Comparison of ENCODE assay signal across 8 cellular contexts in genomic region chr22:36467946-36468345, GRCh38. TPM values are rescaled to one million over a fixed set of nuclear protein-coding genes. Genes with fewer than 3 reads are reported as not detected.
DNase-seq lines count a peak whose midpoint lies in the region; ATAC-seq and TF ChIP-seq lines count a peak whose summit lies in the region.

No MANE protein-coding gene starts in this region.

- no peaks in the 10 kb centered on the region for H3K27me3 ChIP-seq in mammary epithelial cell (ENCODE audit: insufficient read depth, low read length)

- H2AFZ ChIP-seq in mammary epithelial cell (ENCODE audit: low read depth, low read length) = no peak overlapping the region

- intact Hi-C loops in mammary epithelial cell (cut with micrococcal nuclease) = loop anchor here (10.0 kb wide), 1 partner anchor 443 kb away; the partner anchor contains the start of gene RBFOX2

- peaks cover 72% of the 10 kb centered on the region for H3K4me1 ChIP-seq in mammary epithelial cell (ENCODE audit: insufficient read depth, low read length)

- peak overlapping the region; percentile 43 for H3K4me2 ChIP-seq in mammary epithelial cell (ENCODE audit: insufficient read depth, low read depth, low read length)

- dilution Hi-C loops in mammary epithelial cell (cut with HindIII; ENCODE audit: low sequenced_read_pairs) = loop anchor here (5.0 kb wide), 2 partner anchors 101 to 126 kb away; no protein-coding TSS in a partner anchor

- peak; percentile 68 for DNase-seq in COLO829 (ENCODE audit: low spot score)
- DNase-seq in NOMO-1 treated with DMSO at 0.1 percent for 48 hours (lab: John Stamatoyannopoulos, UW; ENCODE audit: unreplicated experiment) = peak; percentile 94
- peak; percentile 91 for DNase-seq in mammary epithelial cell
- DNase-seq in non-pigmented ciliary epithelial cell (ENCODE audit: low read depth) = peak; percentile 95
- no peak for DNase-seq in NCI-H526 (lab: John Stamatoyannopoulos, UW)
- no peak for DNase-seq in NCI-H82 (lab: John Stamatoyannopoulos, UW)
- DNase-seq in CD1c-positive myeloid dendritic cell (ENCODE audit: extremely low spot score) = no peak

- in situ Hi-C loops in mammary epithelial cell (cut with MboI; ENCODE audit: low sequenced_read_pairs in 2 of 2) = loop anchor here (5.0 to 10.0 kb wide), 3 partner anchors 73 to 166 kb away; partner anchors contain the start of gene MYH9 (in 1 of the 2)

- BruUV-seq in mammary epithelial cell (replicated peaks; lab: Mats Ljungman, UMichigan) = no TSS peak

- peak overlapping the region; percentile 37 for H3K27ac ChIP-seq in mammary epithelial cell (ENCODE audit: insufficient read depth, low read depth, low read length)

- H3K9ac ChIP-seq in mammary epithelial cell (ENCODE audit: insufficient read depth, low read length) = no peak overlapping the region

- TF ChIP-seq CTCF in mammary epithelial cell (conservative IDR thresholded peaks at IDR 0.05 in 1 of 2, IDR thresholded peaks at IDR 0.05 in 1 of 2; ENCODE audit: extremely low read depth in 1 of 2, insufficient read depth in 1 of 2, low read depth in 1 of 2, low read length in 2 of 2) = no peak

- no peak overlapping the region for H3K4me3 ChIP-seq in mammary epithelial cell (replicated peaks in 1 of 3; ENCODE audit: insufficient read depth in 1 of 3, low read depth in 2 of 3, low read length in 3 of 3)

- no peaks in the 10 kb centered on the region for H3K9me3 ChIP-seq in mammary epithelial cell (replicated peaks; ENCODE audit: insufficient read depth, low read length)

- H4K20me1 ChIP-seq in mammary epithelial cell (ENCODE audit: insufficient read depth, low read length) = no peaks in the 10 kb centered on the region

- H3K79me2 ChIP-seq in mammary epithelial cell (ENCODE audit: insufficient read depth, low read length) = peaks cover 30% of the 10 kb centered on the region

- CTCF ChIA-PET in mammary epithelial cell (lab: Charles Lee; ENCODE audit: low non-redundant PET) = no interaction called here

- no peak for ATAC-seq in GM21528 (IDR thresholded peaks at IDR 0.05; ENCODE audit: low FRiP score, unreplicated experiment)

- peaks cover 3% of the 10 kb centered on the region for H3K36me3 ChIP-seq in mammary epithelial cell (ENCODE audit: insufficient read depth, low read length)

- 0% methylated on average over 6 of the region's 7 CpGs for WGBS in mammary epithelial cell (ENCODE audit: low coverage, missing lambda C conversion rate)

RNA-seq across cellular contexts. Expression of gene TXN2, which starts 13.5 kb away (rescaled TPM):
- total RNA-seq in mammary epithelial cell = 10 to 100 TPM; 34.7 to 56.9 TPM
- polyA plus RNA-seq in mammary epithelial cell = 127 TPM
- polyA minus RNA-seq in mammary epithelial cell = 136 TPM

RNA-seq across cellular contexts. Expression of gene FOXRED2, which starts 38.9 kb away (rescaled TPM):
- total RNA-seq in mammary epithelial cell = 1 to 10 TPM; 5.8 to 7.4 TPM
- polyA plus RNA-seq in mammary epithelial cell = 4.4 TPM
- 12.1 TPM for polyA minus RNA-seq in mammary epithelial cell

Comparison
In these comparisons a context has a peak if more than half of its experiments do, and no peak if none do; other contexts are left out.
1. DNase-seq: peak in COLO829 (single experiment), NOMO-1 treated with DMSO at 0.1 percent for 48 hours (single experiment), mammary epithelial cell (single experiment) and non-pigmented ciliary epithelial cell (single experiment); none in NCI-H526 (0 of 2), NCI-H82 (single experiment) and CD1c-positive myeloid dendritic cell (single experiment).